Comparison of ENCODE assay signal across 1 cellular context in genomic region chr17:51044964-51045363, GRCh38.
TF ChIP-seq lines count a peak whose summit lies in the region.

No MANE protein-coding gene starts in this region.

TF ChIP-seq in WTC11, 78 proteins besides CTCF, POLR2A, EP300 and RAD21 (continued from another document):
- TF ChIP-seq PRRX2 (CRISPR knock-in tag; IDR thresholded peaks at IDR 0.05) (no peak), SMAD3 (CRISPR knock-in tag; IDR thresholded peaks at IDR 0.05; ENCODE audit: borderline replicate concordance) (no peak), RELA (CRISPR knock-in tag; IDR thresholded peaks at IDR 0.05; ENCODE audit: borderline replicate concordance) (no peak), ZNF532 (CRISPR knock-in tag; IDR thresholded peaks at IDR 0.05; ENCODE audit: borderline replicate concordance) (no peak), ZNF232 (CRISPR knock-in tag; IDR thresholded peaks at IDR 0.05) (no peak), ATF6 (CRISPR knock-in tag; IDR thresholded peaks at IDR 0.05) (no peak)
